Comparison of ENCODE assay signal across 1 cellular context in genomic region chr7:263483-264351, GRCh38.
TF ChIP-seq lines count a peak whose summit lies in the region.

No MANE protein-coding gene starts in this region.

TF ChIP-seq in HEK293, 187 proteins besides CTCF, POLR2A, EP300 and RAD21:
- TF ChIP-seq ZNF121 (tag by site-specific recombination; IDR thresholded peaks at IDR 0.05): peak; percentile 59; the same call in 1 of the 2 replicates
TF ChIP-seq in HEK293: peak in this region for 1; not testable (repeated sequence) for 186.
